Comparison of ENCODE assay signal across 8 cellular contexts in genomic region chr13:110869805-110870706, GRCh38. TPM values are rescaled to one million over a fixed set of nuclear protein-coding genes. Genes with fewer than 3 reads are reported as not detected.
DNase-seq lines count a peak whose midpoint lies in the region; ATAC-seq and TF ChIP-seq lines count a peak whose summit lies in the region.

No MANE protein-coding gene starts in this region.

- peak overlapping the region; percentile 11 for H3K4me3 Mint-ChIP-seq in activated CD4-positive, alpha-beta T cell treated with anti-CD3 and anti-CD28 coated beads for 36 hours

- peaks cover 7% of the 10 kb centered on the region for H3K4me1 Mint-ChIP-seq in activated CD4-positive, alpha-beta T cell treated with anti-CD3 and anti-CD28 coated beads for 36 hours

- H3K27ac Mint-ChIP-seq in activated CD4-positive, alpha-beta T cell treated with anti-CD3 and anti-CD28 coated beads for 36 hours = no peak overlapping the region

- CTCF ChIA-PET in activated CD4-positive, alpha-beta T cell treated with anti-CD3 and anti-CD28 coated beads for 36 hours (lab: Charles Lee) = no interaction called here

- peaks cover 41% of the 10 kb centered on the region for H3K27me3 Mint-ChIP-seq in activated CD4-positive, alpha-beta T cell treated with anti-CD3 and anti-CD28 coated beads for 36 hours

- no peaks in the 10 kb centered on the region for H3K36me3 Mint-ChIP-seq in activated CD4-positive, alpha-beta T cell treated with anti-CD3 and anti-CD28 coated beads for 36 hours (ENCODE audit: low read depth)

- no peaks in the 10 kb centered on the region for H3K9me3 Mint-ChIP-seq in activated CD4-positive, alpha-beta T cell treated with anti-CD3 and anti-CD28 coated beads for 36 hours (ENCODE audit: low read depth)

- peak overlapping the region; percentile 56 for H3K4me3 ChIP-seq in choroid plexus epithelial cell (ENCODE audit: low read depth, low read length)

- intact Hi-C loops in activated CD4-positive, alpha-beta T cell treated with anti-CD3 and anti-CD28 coated beads for 36 hours (cut with DNase I, micrococcal nuclease) = no loop called here

- POLR2A ChIA-PET in activated CD4-positive, alpha-beta T cell treated with anti-CD3 and anti-CD28 coated beads for 36 hours (lab: Charles Lee) = no interaction called here

- ATAC-seq in activated CD4-positive, alpha-beta T cell treated with anti-CD3 and anti-CD28 coated beads for 36 hours = peak; percentile 73
- ATAC-seq in HG02588 (IDR thresholded peaks at IDR 0.05; ENCODE audit: unreplicated experiment) = no peak

- DNase-seq in activated CD4-positive, alpha-beta T cell treated with anti-CD3 and anti-CD28 coated beads for 36 hours = peak; percentile 64
- no peak for DNase-seq in activated CD4-positive, alpha-beta T cell treated with anti-CD3 and anti-CD28 coated beads for 1 hour
- DNase-seq in OCI-M1 (lab: John Stamatoyannopoulos, UW) (peak; percentile 75), choroid plexus epithelial cell (ENCODE audit: low read depth) (peak; percentile 99), kidney tubule cell (ENCODE audit: low spot score) (peak; percentile 100), cortex of kidney (lab: John Stamatoyannopoulos, UW) (no peak)
- DNase-seq in stimulated activated CD4-positive, alpha-beta T cell treated with anti-CD3 and anti-CD28 coated beads, Interleukin-4, amount 100 ng/mL, for 24 hours = peak; percentile 11

- TF ChIP-seq CTCF in choroid plexus epithelial cell (conservative IDR thresholded peaks at IDR 0.05; ENCODE audit: low read depth, low read length) = no peak

RNA-seq across cellular contexts. Expression of gene ANKRD10, which starts 44.8 kb away (rescaled TPM):
- total RNA-seq in activated CD4-positive, alpha-beta T cell treated with anti-CD3 and anti-CD28 coated beads for 36 hours = 10 to 100 TPM; 65.1 to 91.8 TPM

Comparison
In these comparisons a context has a peak if more than half of its experiments do, and no peak if none do; other contexts are left out.
1. DNase-seq: peak in activated CD4-positive, alpha-beta T cell treated with anti-CD3 and anti-CD28 coated beads for 36 hours (single experiment), OCI-M1 (single experiment), choroid plexus epithelial cell (single experiment), kidney tubule cell (single experiment) and stimulated activated CD4-positive, alpha-beta T cell treated with anti-CD3 and anti-CD28 coated beads, Interleukin-4, amount 100 ng/mL, for 24 hours (single experiment); none in activated CD4-positive, alpha-beta T cell treated with anti-CD3 and anti-CD28 coated beads for 1 hour (single experiment) and cortex of kidney (single experiment).